In genomic region chr3:141401095-141401494, GRCh38 we compare ENCODE assay signal across 9 cellular contexts. TPM values are rescaled to one million over a fixed set of nuclear protein-coding genes. Genes with fewer than 3 reads are reported as not detected.
A peak's percentile ranks its signal among the peaks of the same experiment; 100 is the strongest.
DNase-seq lines count a peak whose midpoint lies in the region; ATAC-seq and TF ChIP-seq lines count a peak whose summit lies in the region.
"Had no signal": no experiment of that assay in that cellular context is flagged by ENCODE, and none has a peak within 500 bp of the region (broad histone marks: within the 10 kb centered on the region; RNA-seq: fewer than 3 reads in every experiment).

No MANE protein-coding gene starts in this region.

- ATAC-seq in GM18505 (IDR thresholded peaks at IDR 0.05; ENCODE audit: unreplicated experiment): no peak
- ATAC-seq in psoas muscle: no peak
- no peak for ATAC-seq in GM19035 (IDR thresholded peaks at IDR 0.05; ENCODE audit: unreplicated experiment)
- ATAC-seq in HG03139 (IDR thresholded peaks at IDR 0.05; ENCODE audit: unreplicated experiment): no peak

- peak; percentile 5 for TF ChIP-seq POLR2A in GM18505 (IDR thresholded peaks at IDR 0.05; ENCODE audit: borderline replicate concordance, extremely low read depth, insufficient read depth, insufficient read length)

- H3K9ac ChIP-seq in SK-N-MC (ENCODE audit: insufficient read length): peak overlapping the region; percentile 79

- DNase-seq in SK-N-MC (ENCODE audit: low read depth, low spot score) (no peak), epithelial cell of prostate (ENCODE audit: low read depth, low spot score) (no peak), psoas muscle (no peak), NCI-H510A treated with DMSO at 0.1 percent for 48 hours (lab: John Stamatoyannopoulos, UW) (no peak), NCI-H1694 treated with DMSO at 0.1 percent for 48 hours (lab: John Stamatoyannopoulos, UW) (no peak)
- DNase-seq: NCI-H2081 treated with DMSO at 0.1 percent for 48 hours had no signal

- 91 to 100% (median 93%) methylated on average over 1 of the region's 1 CpG for WGBS in psoas muscle, 3 donors

- H3K4me3 ChIP-seq in SK-N-MC: 0 out of 2 replicates have a peak overlapping the region, but pooled peaks have one; percentile 10
- peak overlapping the region; percentile 84 for H3K4me3 ChIP-seq in psoas muscle

- H3K36me3 ChIP-seq in SK-N-MC (ENCODE audit: insufficient read depth, low read length) (peaks cover 48% of the 10 kb centered on the region), psoas muscle (ENCODE audit: insufficient read depth in 1 of 2, low read depth in 1 of 2) (peaks cover 5 to 24% of the 10 kb centered on the region in 2 donors)

- intact Hi-C loops in psoas muscle (cut with DNase I): loop anchor here (5.0 kb wide), 2 partner anchors 34 to 41 kb away; partner anchors contain the start of gene ZBTB38 (in 1 of the 2)

- H3K4me1 ChIP-seq in psoas muscle: peaks cover 25% of the 10 kb centered on the region

- no peaks in the 10 kb centered on the region for H3K27me3 ChIP-seq in psoas muscle (ENCODE audit: insufficient read depth in 3 of 3, low read length in 2 of 3)

- H3K27ac ChIP-seq in SK-N-MC: peak overlapping the region; percentile 92
- peak overlapping the region; percentile 92 for H3K27ac ChIP-seq in epithelial cell of prostate
- peak overlapping the region; percentile 96 for H3K27ac ChIP-seq in psoas muscle

- TF ChIP-seq CTCF in psoas muscle (IDR thresholded peaks at IDR 0.05): no peak

- H3K9me3 ChIP-seq in SK-N-MC (ENCODE audit: low read depth, low read length): peaks cover 15% of the 10 kb centered on the region
- H3K9me3 ChIP-seq in psoas muscle: no peaks in the 10 kb centered on the region

RNA-seq across cellular contexts. Expression of gene ZBTB38, which starts 32.8 kb away (rescaled TPM):
- total RNA-seq in psoas muscle: 100 to 1,000 TPM in 1 of 4 donors, 10 to 100 TPM in 3; 56.7 to 212 (median 87.0) TPM
- polyA plus RNA-seq in psoas muscle: 10 to 100 TPM; 24.2 to 61.7 (median 48.7) TPM
